In the genomic region with DNA sequence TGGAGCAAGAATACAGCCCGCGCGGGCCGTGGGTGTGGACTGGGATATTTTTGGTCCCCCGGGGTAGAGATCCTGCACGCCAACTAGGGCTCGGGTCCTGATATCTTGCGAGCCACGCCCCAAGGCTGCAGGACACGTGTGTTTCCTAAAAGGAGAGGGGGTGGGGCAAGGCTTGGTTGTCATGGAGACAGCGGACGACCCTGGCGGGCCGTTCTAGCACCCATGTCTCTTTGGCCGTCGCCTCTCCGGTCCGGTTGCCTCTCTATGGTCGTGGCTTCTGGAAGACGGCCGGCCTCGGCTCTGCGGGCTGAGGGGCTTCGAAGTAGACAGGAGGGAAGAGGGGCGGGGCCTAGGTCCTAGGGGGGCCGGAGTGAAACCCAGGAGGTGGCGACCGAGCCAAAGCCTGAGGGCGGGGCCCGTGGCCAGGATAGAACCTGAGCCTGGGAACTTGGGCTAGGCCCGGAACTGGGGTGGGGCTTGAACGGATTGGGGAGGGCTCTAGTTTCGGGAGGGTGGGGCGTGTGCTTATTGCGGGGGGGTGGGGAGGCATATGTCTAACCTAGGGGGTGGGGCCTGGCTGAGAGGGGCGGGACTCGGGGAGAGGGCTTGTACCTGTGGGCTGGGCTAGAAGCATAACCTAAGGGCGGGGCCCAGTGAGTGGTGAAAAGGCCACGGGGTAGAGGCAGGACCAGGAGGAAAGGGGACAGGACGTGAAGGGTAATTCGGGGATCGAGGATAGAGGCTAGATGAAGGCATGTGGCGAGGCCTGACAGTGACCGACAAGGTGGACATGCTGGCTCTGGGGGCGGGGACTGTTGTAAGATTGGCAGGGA, we compare ENCODE assay signal across 1 cellular context.
A peak's percentile ranks its signal among the peaks of the same experiment; 100 is the strongest.
TF ChIP-seq lines count a peak whose summit lies in the region.

No MANE protein-coding gene starts in this region.

TF ChIP-seq in HepG2, 621 proteins besides CTCF, POLR2A, EP300 and RAD21 (continued from another document):
- TF ChIP-seq, protein P1, sequence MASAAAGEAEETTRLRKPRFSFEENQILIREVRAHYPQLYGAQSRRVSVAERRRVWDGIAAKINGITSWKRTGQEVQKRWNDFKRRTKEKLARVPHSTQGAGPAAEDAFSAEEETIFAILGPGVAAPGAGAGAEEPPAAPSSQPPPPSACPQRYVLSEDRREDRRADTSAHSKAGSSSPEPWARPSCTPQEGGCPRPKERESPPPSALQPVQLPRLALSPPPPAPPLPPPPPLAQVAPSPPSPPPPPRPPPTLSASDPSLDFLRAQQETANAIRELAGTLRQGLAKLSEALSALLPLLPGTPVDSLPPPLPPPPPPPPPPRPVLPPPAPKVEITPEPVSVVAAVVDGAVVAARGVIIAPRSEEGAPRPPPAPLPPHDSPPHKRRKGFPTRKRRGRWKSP (CRISPR knock-in tag; IDR thresholded peaks at IDR 0.05), result no peak
- no peak for TF ChIP-seq KLF6 (CRISPR knock-in tag; IDR thresholded peaks at IDR 0.05)
- TF ChIP-seq FOXK1 (CRISPR knock-in tag; IDR thresholded peaks at IDR 0.05; ENCODE audit: borderline replicate concordance, low read depth), result peak; percentile 19; the same call in 1 of the 2 replicates
- no peak for TF ChIP-seq JDP2 (CRISPR knock-in tag; IDR thresholded peaks at IDR 0.05; ENCODE audit: borderline replicate concordance)
- no peak for TF ChIP-seq SIN3B (IDR thresholded peaks at IDR 0.05; ENCODE audit: low read length)
- no peak for TF ChIP-seq RFX5 (IDR thresholded peaks at IDR 0.05; ENCODE audit: low read depth, low read length)
- no peak for TF ChIP-seq ZNF777 (CRISPR knock-in tag; IDR thresholded peaks at IDR 0.05)
- TF ChIP-seq, protein P2, sequence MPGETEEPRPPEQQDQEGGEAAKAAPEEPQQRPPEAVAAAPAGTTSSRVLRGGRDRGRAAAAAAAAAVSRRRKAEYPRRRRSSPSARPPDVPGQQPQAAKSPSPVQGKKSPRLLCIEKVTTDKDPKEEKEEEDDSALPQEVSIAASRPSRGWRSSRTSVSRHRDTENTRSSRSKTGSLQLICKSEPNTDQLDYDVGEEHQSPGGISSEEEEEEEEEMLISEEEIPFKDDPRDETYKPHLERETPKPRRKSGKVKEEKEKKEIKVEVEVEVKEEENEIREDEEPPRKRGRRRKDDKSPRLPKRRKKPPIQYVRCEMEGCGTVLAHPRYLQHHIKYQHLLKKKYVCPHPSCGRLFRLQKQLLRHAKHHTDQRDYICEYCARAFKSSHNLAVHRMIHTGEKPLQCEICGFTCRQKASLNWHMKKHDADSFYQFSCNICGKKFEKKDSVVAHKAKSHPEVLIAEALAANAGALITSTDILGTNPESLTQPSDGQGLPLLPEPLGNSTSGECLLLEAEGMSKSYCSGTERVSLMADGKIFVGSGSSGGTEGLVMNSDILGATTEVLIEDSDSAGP (CRISPR knock-in tag; IDR thresholded peaks at IDR 0.05; ENCODE audit: borderline replicate concordance), result no peak; the same call in 1 of the 2 replicates
- TF ChIP-seq, protein P3, sequence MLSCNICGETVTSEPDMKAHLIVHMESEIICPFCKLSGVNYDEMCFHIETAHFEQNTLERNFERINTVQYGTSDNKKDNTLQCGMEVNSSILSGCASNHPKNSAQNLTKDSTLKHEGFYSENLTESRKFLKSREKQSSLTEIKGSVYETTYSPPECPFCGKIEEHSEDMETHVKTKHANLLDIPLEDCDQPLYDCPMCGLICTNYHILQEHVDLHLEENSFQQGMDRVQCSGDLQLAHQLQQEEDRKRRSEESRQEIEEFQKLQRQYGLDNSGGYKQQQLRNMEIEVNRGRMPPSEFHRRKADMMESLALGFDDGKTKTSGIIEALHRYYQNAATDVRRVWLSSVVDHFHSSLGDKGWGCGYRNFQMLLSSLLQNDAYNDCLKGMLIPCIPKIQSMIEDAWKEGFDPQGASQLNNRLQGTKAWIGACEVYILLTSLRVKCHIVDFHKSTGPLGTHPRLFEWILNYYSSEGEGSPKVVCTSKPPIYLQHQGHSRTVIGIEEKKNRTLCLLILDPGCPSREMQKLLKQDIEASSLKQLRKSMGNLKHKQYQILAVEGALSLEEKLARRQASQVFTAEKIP (CRISPR knock-in tag; IDR thresholded peaks at IDR 0.05; ENCODE audit: borderline replicate concordance), result no peak
- no peak for TF ChIP-seq ZNF180 (CRISPR knock-in tag; IDR thresholded peaks at IDR 0.05; ENCODE audit: borderline replicate concordance, low read depth)
- no peak for TF ChIP-seq ZFP36L2 (CRISPR knock-in tag; IDR thresholded peaks at IDR 0.05)
